Comparison of ENCODE assay signal across 13 cellular contexts in genomic region chr1:10561955-10562354, GRCh38.
DNase-seq lines count a peak whose midpoint lies in the region; ATAC-seq and TF ChIP-seq lines count a peak whose summit lies in the region.
"Had no signal": no experiment of that assay in that cellular context is flagged by ENCODE, and none has a peak within 500 bp of the region (broad histone marks: within the 10 kb centered on the region; RNA-seq: fewer than 3 reads in every experiment).

No MANE protein-coding gene starts in this region.

- DNase-seq in DMS 273 (lab: John Stamatoyannopoulos, UW; ENCODE audit: unreplicated experiment), result peak; percentile 16
- no peak for DNase-seq in DMS 273 treated with DMSO at 0.1 percent for 48 hours (lab: John Stamatoyannopoulos, UW)
- peak; percentile 40 for DNase-seq in Daoy (ENCODE audit: low read depth)
- peak; percentile 15 for DNase-seq in SK-MEL-5 (ENCODE audit: low read depth, low spot score)
- DNase-seq in foreskin keratinocyte, result no peak
- no peak for DNase-seq in glutamatergic neuron
- no peak for DNase-seq in NCI-H345 (lab: John Stamatoyannopoulos, UW)
- no peak for DNase-seq in SIG-M5 treated with dmso at 0.1 percent for 504 hours (lab: John Stamatoyannopoulos, UW; ENCODE audit: unreplicated experiment)
- DNase-seq: 8988T; effector CD8-positive, alpha-beta T cell; NCI-H2081 treated with DMSO at 0.1 percent for 48 hours; SHP77 treated with DMSO at 0.1 percent for 48 hours had no signal

- H3K27me3 ChIP-seq in foreskin keratinocyte, result no peaks in the 10 kb centered on the region

- in situ Hi-C loops in SK-MEL-5 (cut with HindIII; ENCODE audit: low pct_unique_long_range_greater_than_20kb, low sequenced_read_pairs), result no loop called here

- H3K4me1 Mint-ChIP-seq in glutamatergic neuron (ENCODE audit: low read depth, unreplicated experiment), result peaks cover 7% of the 10 kb centered on the region

- H3K4me3 Mint-ChIP-seq in glutamatergic neuron (ENCODE audit: unreplicated experiment), result no peak overlapping the region

- H3K27me3 Mint-ChIP-seq in glutamatergic neuron (ENCODE audit: unreplicated experiment), result peaks cover under 1% of the 10 kb centered on the region

- peaks cover 7% of the 10 kb centered on the region for H3K36me3 Mint-ChIP-seq in glutamatergic neuron (ENCODE audit: unreplicated experiment)

- peaks cover 1% of the 10 kb centered on the region for H3K9me3 Mint-ChIP-seq in glutamatergic neuron (ENCODE audit: unreplicated experiment)

- no peak overlapping the region for H3K27ac ChIP-seq in foreskin keratinocyte
- H3K27ac ChIP-seq: skin epidermis had no signal

- H3K4me1 ChIP-seq in foreskin keratinocyte, result peaks cover 5% of the 10 kb centered on the region

- no peak for ATAC-seq in foreskin keratinocyte

- TF ChIP-seq CTCF in foreskin keratinocyte (conservative IDR thresholded peaks at IDR 0.05) (peak; percentile 55), glutamatergic neuron (IDR thresholded peaks at IDR 0.05; ENCODE audit: partially characterized antibody, unreplicated experiment) (no peak)

- H3K27ac Mint-ChIP-seq in glutamatergic neuron (ENCODE audit: unreplicated experiment), result no peak overlapping the region

Comparison
In these comparisons a context has a peak if more than half of its experiments do, and no peak if none do; other contexts are left out.
1. DNase-seq: peak in DMS 273 (single experiment), Daoy (single experiment) and SK-MEL-5 (single experiment); none in DMS 273 treated with DMSO at 0.1 percent for 48 hours (single experiment), foreskin keratinocyte (0 of 2), glutamatergic neuron (single experiment), NCI-H345 (single experiment) and SIG-M5 treated with dmso at 0.1 percent for 504 hours (single experiment).